9 cellular contexts compared by ENCODE assay signal in genomic region chr15:42605281-42605744, GRCh38. TPM values are rescaled to one million over a fixed set of nuclear protein-coding genes. Genes with fewer than 3 reads are reported as not detected.
DNase-seq lines count a peak whose midpoint lies in the region; ATAC-seq and TF ChIP-seq lines count a peak whose summit lies in the region.
"Had no signal": no experiment of that assay in that cellular context is flagged by ENCODE, and none has a peak within 500 bp of the region (broad histone marks: within the 10 kb centered on the region; RNA-seq: fewer than 3 reads in every experiment).

No MANE protein-coding gene starts in this region.

- peaks cover 17% of the 10 kb centered on the region for H3K4me1 ChIP-seq in adipocyte (ENCODE audit: control insufficient read depth, insufficient read depth, low read length)

- peaks cover 29 to 37% (median 31%) of the 10 kb centered on the region in 3 donors for H3K4me1 Mint-ChIP-seq in IgD-negative memory B cell
- H3K4me1 Mint-ChIP-seq in natural killer cell treated with Interleukin-12 subunit alpha and Interleukin-12 subunit beta and Interleukin-15 and Interleukin-18, amount 100 ng/mL, for 72 hours (ENCODE audit: low read depth in 2 of 2): peaks cover 41 to 54% of the 10 kb centered on the region in 2 donors

- H3K36me3 Mint-ChIP-seq in IgD-negative memory B cell: peaks cover 2% of the 10 kb centered on the region
- no peaks in the 10 kb centered on the region for H3K36me3 Mint-ChIP-seq in natural killer cell treated with Interleukin-12 subunit alpha and Interleukin-12 subunit beta and Interleukin-15 and Interleukin-18, amount 100 ng/mL, for 72 hours

- no peak for ATAC-seq in natural killer cell treated with Interleukin-12 subunit alpha and Interleukin-12 subunit beta and Interleukin-15 and Interleukin-18, amount 100 ng/mL, for 72 hours
- ATAC-seq in esophagus mucosa: no peak

- H3K27ac Mint-ChIP-seq in IgD-negative memory B cell: peak overlapping the region; percentile 57 to 78 (median 66)
- H3K27ac Mint-ChIP-seq in natural killer cell treated with Interleukin-12 subunit alpha and Interleukin-12 subunit beta and Interleukin-15 and Interleukin-18, amount 100 ng/mL, for 72 hours: peak overlapping the region; percentile 68 to 89

- peaks cover 0 to 2% (median 0%) of the 10 kb centered on the region in 3 donors for H3K9me3 Mint-ChIP-seq in IgD-negative memory B cell
- no peaks in the 10 kb centered on the region for H3K9me3 Mint-ChIP-seq in natural killer cell treated with Interleukin-12 subunit alpha and Interleukin-12 subunit beta and Interleukin-15 and Interleukin-18, amount 100 ng/mL, for 72 hours

- H3K27me3 Mint-ChIP-seq in IgD-negative memory B cell: peaks cover 4% of the 10 kb centered on the region
- no peaks in the 10 kb centered on the region for H3K27me3 Mint-ChIP-seq in natural killer cell treated with Interleukin-12 subunit alpha and Interleukin-12 subunit beta and Interleukin-15 and Interleukin-18, amount 100 ng/mL, for 72 hours

- H3K27me3 ChIP-seq in adipocyte (replicated peaks; ENCODE audit: control insufficient read depth, insufficient read depth, low read length): no peaks in the 10 kb centered on the region

- peak; percentile 53 for DNase-seq in GM10266 (ENCODE audit: extremely low spot score)
- peak; percentile 60 for DNase-seq in adipocyte (ENCODE audit: low read depth)
- no peak for DNase-seq in natural killer cell treated with Interleukin-12 subunit alpha and Interleukin-12 subunit beta and Interleukin-15 and Interleukin-18, amount 100 ng/mL, for 72 hours (ENCODE audit: low spot score)
- DNase-seq in NCI-H526 treated with DMSO at 0.1 percent for 48 hours (lab: John Stamatoyannopoulos, UW): no peak
- DNase-seq in NCI-H2081 treated with DMSO at 0.1 percent for 48 hours (lab: John Stamatoyannopoulos, UW): no peak
- DNase-seq in iPS-NIHi7 (ENCODE audit: extremely low spot score): no peak
- DNase-seq: GOT3 had no signal

- no peaks in the 10 kb centered on the region for H3K36me3 ChIP-seq in adipocyte (ENCODE audit: control insufficient read depth, insufficient read depth, low read length, severe bottlenecking)

- H3K4me3 Mint-ChIP-seq in IgD-negative memory B cell: peak overlapping the region; percentile 11 to 86 (median 50)
- peak overlapping the region; percentile 68 for H3K4me3 Mint-ChIP-seq in natural killer cell treated with Interleukin-12 subunit alpha and Interleukin-12 subunit beta and Interleukin-15 and Interleukin-18, amount 100 ng/mL, for 72 hours

- no peaks in the 10 kb centered on the region for H3K9me3 ChIP-seq in adipocyte (ENCODE audit: control insufficient read depth, low read length)

- no peak overlapping the region for H3K4me3 ChIP-seq in adipocyte (ENCODE audit: low read length)

- TF ChIP-seq CTCF in GM10266 (IDR thresholded peaks at IDR 0.05; ENCODE audit: control insufficient read depth, insufficient read depth, low read depth, missing control alignments): no peak

- H3K9ac ChIP-seq in adipocyte (ENCODE audit: low read length): no peak overlapping the region

RNA-seq across cellular contexts. Expression of gene STARD9, which starts 29.9 kb away (rescaled TPM):
- polyA plus RNA-seq in IgD-negative memory B cell: 0.60 TPM
- 10 to 100 TPM in 1 of 2 donors, 1 to 10 TPM in 1; 8.9 to 22.6 TPM for total RNA-seq in natural killer cell treated with Interleukin-12 subunit alpha and Interleukin-12 subunit beta and Interleukin-15 and Interleukin-18, amount 100 ng/mL, for 72 hours
- total RNA-seq in esophagus mucosa: 1.2 TPM

RNA-seq across cellular contexts. Expression of gene HAUS2, which starts 56.7 kb away (rescaled TPM):
- 31.1 TPM for polyA plus RNA-seq in IgD-negative memory B cell
- 10 to 100 TPM; 29.4 to 36.4 TPM for total RNA-seq in natural killer cell treated with Interleukin-12 subunit alpha and Interleukin-12 subunit beta and Interleukin-15 and Interleukin-18, amount 100 ng/mL, for 72 hours
- 13.1 TPM for total RNA-seq in esophagus mucosa

RNA-seq across cellular contexts. Expression of gene LRRC57, which starts 56.7 kb away (rescaled TPM):
- 7.8 TPM for polyA plus RNA-seq in IgD-negative memory B cell
- 10 to 100 TPM; 25.4 to 41.3 TPM for total RNA-seq in natural killer cell treated with Interleukin-12 subunit alpha and Interleukin-12 subunit beta and Interleukin-15 and Interleukin-18, amount 100 ng/mL, for 72 hours
- total RNA-seq in esophagus mucosa: 11.6 TPM

Comparison
In these comparisons a context has a peak if more than half of its experiments do, and no peak if none do; other contexts are left out.
1. DNase-seq: peak in GM10266 (single experiment) and adipocyte (single experiment); none in natural killer cell treated with Interleukin-12 subunit alpha and Interleukin-12 subunit beta and Interleukin-15 and Interleukin-18, amount 100 ng/mL, for 72 hours (single experiment), NCI-H526 treated with DMSO at 0.1 percent for 48 hours (single experiment), NCI-H2081 treated with DMSO at 0.1 percent for 48 hours (single experiment) and iPS-NIHi7 (single experiment).